8 cellular contexts compared by ENCODE assay signal in genomic region chr3:100402150-100402706, GRCh38. TPM values are rescaled to one million over a fixed set of nuclear protein-coding genes. Genes with fewer than 3 reads are reported as not detected.
DNase-seq lines count a peak whose midpoint lies in the region; ATAC-seq and TF ChIP-seq lines count a peak whose summit lies in the region.

No MANE protein-coding gene starts in this region.

- ATAC-seq in GM19324 (IDR thresholded peaks at IDR 0.05; ENCODE audit: low FRiP score, unreplicated experiment) (no peak), HG03280 (IDR thresholded peaks at IDR 0.05; ENCODE audit: unreplicated experiment) (no peak)

- intact Hi-C loops in activated naive CD4-positive, alpha-beta T cell treated with anti-CD3 and anti-CD28 coated beads for 36 hours (cut with micrococcal nuclease) = loop anchor here (5.0 kb wide), 3 partner anchors 570 to 1845 kb away; no protein-coding TSS in a partner anchor

- H3K4me3 ChIP-seq in astrocyte of the spinal cord (ENCODE audit: low read depth, low read length) (peak overlapping the region; percentile 79), tibial nerve (peak overlapping the region; percentile 79 to 100 (median 92))

- TF ChIP-seq CTCF in astrocyte of the spinal cord (IDR thresholded peaks at IDR 0.05; ENCODE audit: low read depth, low read length) = no peak
- TF ChIP-seq CTCF in tibial nerve (IDR thresholded peaks at IDR 0.05) = no peak

- DNase-seq in activated naive CD4-positive, alpha-beta T cell treated with anti-CD3 and anti-CD28 coated beads for 36 hours = no peak
- no peak for DNase-seq in activated naive CD4-positive, alpha-beta T cell (lab: John Stamatoyannopoulos, UW)
- DNase-seq in NCI-H2227 treated with DMSO at 0.1 percent for 48 hours (lab: John Stamatoyannopoulos, UW) (peak; percentile 31), astrocyte of the spinal cord (ENCODE audit: low read depth, low spot score) (peak; percentile 55), left kidney (ENCODE audit: low read depth, low spot score) (peak; percentile 73), tibial nerve (ENCODE audit: low spot score in 2 of 2) (no peak)

- peaks cover 0 to 10% (median 0%) of the 10 kb centered on the region in 3 donors for H3K36me3 ChIP-seq in tibial nerve

- peaks cover 19% of the 10 kb centered on the region for H3K36me3 Mint-ChIP-seq in activated naive CD4-positive, alpha-beta T cell treated with anti-CD3 and anti-CD28 coated beads for 36 hours (ENCODE audit: low read depth)

- peaks cover 47% of the 10 kb centered on the region for H3K4me1 Mint-ChIP-seq in activated naive CD4-positive, alpha-beta T cell treated with anti-CD3 and anti-CD28 coated beads for 36 hours (ENCODE audit: low read depth)

- WGBS in tibial nerve, 2 donors = 0 to 1% methylated on average over 3 of the region's 3 CpGs

- CTCF ChIA-PET in activated naive CD4-positive, alpha-beta T cell treated with anti-CD3 and anti-CD28 coated beads for 36 hours (lab: Charles Lee) = interaction anchor here (1.0 to 1.2 kb wide), 2 partner anchors 60 to 101 kb away, joined by 3 read pairs; no protein-coding TSS in a partner anchor

- TF ChIP-seq EP300 in tibial nerve (IDR thresholded peaks at IDR 0.05) = no peak

- peak overlapping the region; percentile 98 for H3K27ac Mint-ChIP-seq in activated naive CD4-positive, alpha-beta T cell treated with anti-CD3 and anti-CD28 coated beads for 36 hours

- peaks cover 0 to 57% (median 30%) of the 10 kb centered on the region in 4 donors for H3K4me1 ChIP-seq in tibial nerve

- H3K27me3 ChIP-seq in tibial nerve = no peaks in the 10 kb centered on the region

- H3K27me3 Mint-ChIP-seq in activated naive CD4-positive, alpha-beta T cell treated with anti-CD3 and anti-CD28 coated beads for 36 hours (ENCODE audit: low read depth) = no peaks in the 10 kb centered on the region

- peaks cover 0 to 7% (median under 1%) of the 10 kb centered on the region in 4 donors for H3K9me3 ChIP-seq in tibial nerve

- H3K4me3 Mint-ChIP-seq in activated naive CD4-positive, alpha-beta T cell treated with anti-CD3 and anti-CD28 coated beads for 36 hours = peak overlapping the region; percentile 95

- H3K27ac ChIP-seq in tibial nerve = peak overlapping the region; percentile 82 to 96 (median 93)

- in situ Hi-C loops in astrocyte of the spinal cord (cut with HindIII; ENCODE audit: low sequenced_read_pairs) = no loop called here

- peaks cover 4% of the 10 kb centered on the region for H3K9me3 Mint-ChIP-seq in activated naive CD4-positive, alpha-beta T cell treated with anti-CD3 and anti-CD28 coated beads for 36 hours

- TF ChIP-seq POLR2A in tibial nerve (IDR thresholded peaks at IDR 0.05) = no peak

RNA-seq across cellular contexts. Expression of gene LNP1, which starts 0.9 kb away (rescaled TPM):
- total RNA-seq in activated naive CD4-positive, alpha-beta T cell treated with anti-CD3 and anti-CD28 coated beads for 36 hours = 1 to 10 TPM; 2.2 to 2.4 TPM
- total RNA-seq in tibial nerve = 1 to 10 TPM; 1.5 to 5.7 (median 4.9) TPM

RNA-seq across cellular contexts. Expression of gene TOMM70, which starts 1.3 kb away (rescaled TPM):
- 10 to 100 TPM; 48.5 to 48.6 TPM for total RNA-seq in activated naive CD4-positive, alpha-beta T cell treated with anti-CD3 and anti-CD28 coated beads for 36 hours
- 10 to 100 TPM; 32.7 to 42.6 (median 38.7) TPM for total RNA-seq in tibial nerve

Comparison
In these comparisons a context has a peak if more than half of its experiments do, and no peak if none do; other contexts are left out.
1. DNase-seq: peak in NCI-H2227 treated with DMSO at 0.1 percent for 48 hours (single experiment), astrocyte of the spinal cord (single experiment) and left kidney (single experiment); none in activated naive CD4-positive, alpha-beta T cell treated with anti-CD3 and anti-CD28 coated beads for 36 hours (single experiment), activated naive CD4-positive, alpha-beta T cell (0 of 4) and tibial nerve (0 of 2).